Comparison of ENCODE assay signal across 12 cellular contexts in genomic region chr2:27724905-27725693, GRCh38. TPM values are rescaled to one million over a fixed set of nuclear protein-coding genes. Genes with fewer than 3 reads are reported as not detected.
DNase-seq lines count a peak whose midpoint lies in the region; ATAC-seq and TF ChIP-seq lines count a peak whose summit lies in the region.
"Had no signal": no experiment of that assay in that cellular context is flagged by ENCODE, and none has a peak within 500 bp of the region (broad histone marks: within the 10 kb centered on the region; RNA-seq: fewer than 3 reads in every experiment).

No MANE protein-coding gene starts in this region.

- no peak for TF ChIP-seq POLR2A in Peyer's patch (IDR thresholded peaks at IDR 0.05)
- TF ChIP-seq POLR2A in esophagus muscularis mucosa (IDR thresholded peaks at IDR 0.05; ENCODE audit: low read depth) = no peak
- TF ChIP-seq POLR2A in tibial nerve (IDR thresholded peaks at IDR 0.05) = no peak

- 55% methylated on average over 5 of the region's 5 CpGs for WGBS in esophagus muscularis mucosa
- WGBS in tibial nerve, 2 donors = 30% methylated on average over 5 of the region's 5 CpGs

- H3K27ac ChIP-seq in Peyer's patch (peak overlapping the region in 3 of 4 donors; percentile 21 to 65 (median 46)), esophagus muscularis mucosa (replicated peaks in 1 of 4) (peak overlapping the region; percentile 69 to 82 (median 77)), tibial nerve (peak overlapping the region; percentile 72 to 95 (median 84))
- H3K27ac ChIP-seq: VCaP had no signal

- TF ChIP-seq CTCF in Peyer's patch (IDR thresholded peaks at IDR 0.05) (no peak), esophagus muscularis mucosa (IDR thresholded peaks at IDR 0.05) (no peak), tibial nerve (IDR thresholded peaks at IDR 0.05) (no peak)

- H3K4me3 ChIP-seq in Peyer's patch = no peak overlapping the region
- no peak overlapping the region for H3K4me3 ChIP-seq in esophagus muscularis mucosa
- no peak overlapping the region for H3K4me3 ChIP-seq in tibial nerve

- H3K4me1 ChIP-seq in Peyer's patch = peaks cover 0 to 23% (median 0%) of the 10 kb centered on the region in 4 donors
- peaks cover 27 to 59% (median 41%) of the 10 kb centered on the region in 4 donors for H3K4me1 ChIP-seq in esophagus muscularis mucosa
- H3K4me1 ChIP-seq in tibial nerve = peaks cover 0 to 46% (median 16%) of the 10 kb centered on the region in 4 donors

- intact Hi-C loops in esophagus muscularis mucosa (cut with DNase I) = loop anchor here (5.0 kb wide), 2 partner anchors 47 to 672 kb away; partner anchors contain the start of gene MRPL33

- no peaks in the 10 kb centered on the region for H3K27me3 ChIP-seq in Peyer's patch
- no peaks in the 10 kb centered on the region for H3K27me3 ChIP-seq in esophagus muscularis mucosa
- no peaks in the 10 kb centered on the region for H3K27me3 ChIP-seq in tibial nerve

- H3K36me3 ChIP-seq in Peyer's patch (no peaks in the 10 kb centered on the region), esophagus muscularis mucosa (no peaks in the 10 kb centered on the region), tibial nerve (no peaks in the 10 kb centered on the region)

- TF ChIP-seq EP300 in esophagus muscularis mucosa (IDR thresholded peaks at IDR 0.05) (peak; percentile 44), tibial nerve (IDR thresholded peaks at IDR 0.05) (peak; percentile 24 to 79)

- no peak for ATAC-seq in GM18517 (IDR thresholded peaks at IDR 0.05; ENCODE audit: unreplicated experiment)
- ATAC-seq in GM21737 (IDR thresholded peaks at IDR 0.05; ENCODE audit: unreplicated experiment) = no peak
- ATAC-seq: natural killer cell treated with Interleukin-12 subunit alpha and Interleukin-12 subunit beta and Interleukin-15 and Interleukin-18, amount 100 ng/mL, for 72 hours had no signal

- H3K9me3 ChIP-seq in Peyer's patch = no peaks in the 10 kb centered on the region
- no peaks in the 10 kb centered on the region for H3K9me3 ChIP-seq in esophagus muscularis mucosa
- H3K9me3 ChIP-seq in tibial nerve = no peaks in the 10 kb centered on the region

- DNase-seq in Peyer's patch (no peak), esophagus muscularis mucosa (ENCODE audit: extremely low spot score) (no peak), mesenteric fat pad (ENCODE audit: low spot score) (peak; percentile 37), tibial nerve (ENCODE audit: low spot score in 2 of 2) (no peak), NCI-H1436 treated with DMSO at 0.1 percent for 48 hours (lab: John Stamatoyannopoulos, UW) (no peak)
- DNase-seq: activated effector memory CD4-positive, alpha-beta T cell treated with Interleukin-2 at 50 U/mL for 16 hours; NCI-H1092; OCI-M1 had no signal

RNA-seq across cellular contexts. Expression of gene MRPL33, which starts 46.4 kb away (rescaled TPM):
- 10 to 100 TPM; 25.6 to 67.1 (median 37.8) TPM for total RNA-seq in Peyer's patch
- 100 to 1,000 TPM; 283 to 500 (median 345) TPM for total RNA-seq in esophagus muscularis mucosa
- total RNA-seq in mesenteric fat pad = 71.1 TPM
- total RNA-seq in tibial nerve = 100 to 1,000 TPM; 101 to 186 (median 119) TPM
